In the genomic region with DNA sequence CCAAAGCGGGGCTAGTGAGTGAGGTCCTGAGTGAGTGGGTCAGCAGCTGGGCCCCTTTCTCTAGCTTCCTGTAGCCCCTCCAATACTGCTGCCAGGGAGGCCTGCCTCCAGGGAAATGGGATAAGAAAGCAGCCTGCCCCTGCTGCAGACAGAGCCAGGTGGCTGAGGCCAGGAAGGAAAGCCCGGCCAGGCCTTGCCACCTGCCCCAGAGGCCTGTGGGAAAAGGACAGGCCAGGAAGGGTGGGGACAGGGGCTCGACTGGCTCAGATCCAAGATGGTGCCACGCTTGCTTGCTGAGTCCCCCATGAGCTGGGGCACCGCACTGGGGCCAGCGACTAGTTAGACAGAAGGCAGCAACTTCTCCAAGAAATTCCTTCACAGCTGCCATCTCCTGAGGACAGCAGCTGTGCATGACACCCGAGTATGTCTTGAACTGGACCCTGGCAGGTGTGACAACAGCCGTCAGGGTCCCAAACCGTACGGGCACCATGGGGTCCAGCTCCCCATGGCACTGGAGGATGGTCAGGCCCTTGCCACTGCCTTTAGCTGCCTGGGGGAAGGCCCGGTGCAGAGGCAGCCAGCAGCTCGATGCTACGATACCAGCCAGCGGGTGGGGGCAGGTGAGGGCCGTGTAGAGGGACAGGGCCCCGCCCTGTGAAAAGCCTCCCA, we compare ENCODE assay signal across 1 cellular context.
TF ChIP-seq lines count a peak whose summit lies in the region.

No MANE protein-coding gene starts in this region.

TF ChIP-seq in HepG2, 621 proteins besides CTCF, POLR2A, EP300 and RAD21:
- TF ChIP-seq RBFOX2 (IDR thresholded peaks at IDR 0.05; ENCODE audit: low read depth, low read length) (no peak), ZFX (CRISPR knock-in tag; IDR thresholded peaks at IDR 0.05; ENCODE audit: low read depth) (peak; percentile 66), XRCC5 (optimal IDR thresholded peaks at IDR 0.05; ENCODE audit: low read length) (no peak), ZNF841 (CRISPR knock-in tag; IDR thresholded peaks at IDR 0.05; ENCODE audit: borderline replicate concordance) (no peak), ZNF75D (CRISPR knock-in tag; IDR thresholded peaks at IDR 0.05; ENCODE audit: borderline replicate concordance) (no peak), TSC22D2 (CRISPR knock-in tag; IDR thresholded peaks at IDR 0.05; ENCODE audit: borderline replicate concordance) (no peak), ZFP90 (CRISPR knock-in tag; IDR thresholded peaks at IDR 0.05; ENCODE audit: borderline replicate concordance) (no peak), ZFAT (CRISPR knock-in tag; conservative IDR thresholded peaks at IDR 0.05) (no peak), ZFY (CRISPR knock-in tag; IDR thresholded peaks at IDR 0.05) (peak; percentile 52; the same call in 1 of the 2 replicates), XBP1 (CRISPR knock-in tag; IDR thresholded peaks at IDR 0.05) (no peak), TCF7 (IDR thresholded peaks at IDR 0.05; ENCODE audit: low read depth) (no peak), ZNF598 (CRISPR knock-in tag; IDR thresholded peaks at IDR 0.05; ENCODE audit: borderline replicate concordance) (0 out of 2 replicates have a peak, but pooled peaks have one; percentile 48), LCORL (IDR thresholded peaks at IDR 0.05) (no peak), LCORL (CRISPR knock-in tag; IDR thresholded peaks at IDR 0.05) (no peak), CAMTA2 (CRISPR knock-in tag; IDR thresholded peaks at IDR 0.05; ENCODE audit: borderline replicate concordance) (no peak), TMF1 (CRISPR knock-in tag; IDR thresholded peaks at IDR 0.05; ENCODE audit: low read depth) (no peak), ZNF749 (CRISPR knock-in tag; IDR thresholded peaks at IDR 0.05; ENCODE audit: borderline replicate concordance) (no peak), ZNF143 (CRISPR knock-in tag; IDR thresholded peaks at IDR 0.05) (peak; percentile 65; the same call in 1 of the 2 replicates), HNRNPL (IDR thresholded peaks at IDR 0.05; ENCODE audit: low read depth, low read length) (0 out of 2 replicates have a peak, but pooled peaks have one; percentile 12), ZKSCAN8 (CRISPR knock-in tag; IDR thresholded peaks at IDR 0.05; ENCODE audit: borderline replicate concordance) (no peak), ZNF790 (CRISPR knock-in tag; IDR thresholded peaks at IDR 0.05; ENCODE audit: borderline replicate concordance) (no peak), FOXA3 (CRISPR knock-in tag; IDR thresholded peaks at IDR 0.05) (no peak), ZNF570 (CRISPR knock-in tag; IDR thresholded peaks at IDR 0.05; ENCODE audit: borderline replicate concordance) (no peak), ZNF678 (CRISPR knock-in tag; IDR thresholded peaks at IDR 0.05) (no peak), CENPT (CRISPR knock-in tag; IDR thresholded peaks at IDR 0.05; ENCODE audit: low read depth) (no peak), SMARCE1 (IDR thresholded peaks at IDR 0.05; ENCODE audit: borderline replicate concordance) (no peak), ZZZ3 (CRISPR knock-in tag; IDR thresholded peaks at IDR 0.05; ENCODE audit: borderline replicate concordance) (no peak)
- TF ChIP-seq, protein P1, sequence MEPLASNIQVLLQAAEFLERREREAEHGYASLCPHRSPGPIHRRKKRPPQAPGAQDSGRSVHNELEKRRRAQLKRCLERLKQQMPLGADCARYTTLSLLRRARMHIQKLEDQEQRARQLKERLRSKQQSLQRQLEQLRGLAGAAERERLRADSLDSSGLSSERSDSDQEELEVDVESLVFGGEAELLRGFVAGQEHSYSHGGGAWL (CRISPR knock-in tag; IDR thresholded peaks at IDR 0.05), result no peak
- TF ChIP-seq, protein P2, sequence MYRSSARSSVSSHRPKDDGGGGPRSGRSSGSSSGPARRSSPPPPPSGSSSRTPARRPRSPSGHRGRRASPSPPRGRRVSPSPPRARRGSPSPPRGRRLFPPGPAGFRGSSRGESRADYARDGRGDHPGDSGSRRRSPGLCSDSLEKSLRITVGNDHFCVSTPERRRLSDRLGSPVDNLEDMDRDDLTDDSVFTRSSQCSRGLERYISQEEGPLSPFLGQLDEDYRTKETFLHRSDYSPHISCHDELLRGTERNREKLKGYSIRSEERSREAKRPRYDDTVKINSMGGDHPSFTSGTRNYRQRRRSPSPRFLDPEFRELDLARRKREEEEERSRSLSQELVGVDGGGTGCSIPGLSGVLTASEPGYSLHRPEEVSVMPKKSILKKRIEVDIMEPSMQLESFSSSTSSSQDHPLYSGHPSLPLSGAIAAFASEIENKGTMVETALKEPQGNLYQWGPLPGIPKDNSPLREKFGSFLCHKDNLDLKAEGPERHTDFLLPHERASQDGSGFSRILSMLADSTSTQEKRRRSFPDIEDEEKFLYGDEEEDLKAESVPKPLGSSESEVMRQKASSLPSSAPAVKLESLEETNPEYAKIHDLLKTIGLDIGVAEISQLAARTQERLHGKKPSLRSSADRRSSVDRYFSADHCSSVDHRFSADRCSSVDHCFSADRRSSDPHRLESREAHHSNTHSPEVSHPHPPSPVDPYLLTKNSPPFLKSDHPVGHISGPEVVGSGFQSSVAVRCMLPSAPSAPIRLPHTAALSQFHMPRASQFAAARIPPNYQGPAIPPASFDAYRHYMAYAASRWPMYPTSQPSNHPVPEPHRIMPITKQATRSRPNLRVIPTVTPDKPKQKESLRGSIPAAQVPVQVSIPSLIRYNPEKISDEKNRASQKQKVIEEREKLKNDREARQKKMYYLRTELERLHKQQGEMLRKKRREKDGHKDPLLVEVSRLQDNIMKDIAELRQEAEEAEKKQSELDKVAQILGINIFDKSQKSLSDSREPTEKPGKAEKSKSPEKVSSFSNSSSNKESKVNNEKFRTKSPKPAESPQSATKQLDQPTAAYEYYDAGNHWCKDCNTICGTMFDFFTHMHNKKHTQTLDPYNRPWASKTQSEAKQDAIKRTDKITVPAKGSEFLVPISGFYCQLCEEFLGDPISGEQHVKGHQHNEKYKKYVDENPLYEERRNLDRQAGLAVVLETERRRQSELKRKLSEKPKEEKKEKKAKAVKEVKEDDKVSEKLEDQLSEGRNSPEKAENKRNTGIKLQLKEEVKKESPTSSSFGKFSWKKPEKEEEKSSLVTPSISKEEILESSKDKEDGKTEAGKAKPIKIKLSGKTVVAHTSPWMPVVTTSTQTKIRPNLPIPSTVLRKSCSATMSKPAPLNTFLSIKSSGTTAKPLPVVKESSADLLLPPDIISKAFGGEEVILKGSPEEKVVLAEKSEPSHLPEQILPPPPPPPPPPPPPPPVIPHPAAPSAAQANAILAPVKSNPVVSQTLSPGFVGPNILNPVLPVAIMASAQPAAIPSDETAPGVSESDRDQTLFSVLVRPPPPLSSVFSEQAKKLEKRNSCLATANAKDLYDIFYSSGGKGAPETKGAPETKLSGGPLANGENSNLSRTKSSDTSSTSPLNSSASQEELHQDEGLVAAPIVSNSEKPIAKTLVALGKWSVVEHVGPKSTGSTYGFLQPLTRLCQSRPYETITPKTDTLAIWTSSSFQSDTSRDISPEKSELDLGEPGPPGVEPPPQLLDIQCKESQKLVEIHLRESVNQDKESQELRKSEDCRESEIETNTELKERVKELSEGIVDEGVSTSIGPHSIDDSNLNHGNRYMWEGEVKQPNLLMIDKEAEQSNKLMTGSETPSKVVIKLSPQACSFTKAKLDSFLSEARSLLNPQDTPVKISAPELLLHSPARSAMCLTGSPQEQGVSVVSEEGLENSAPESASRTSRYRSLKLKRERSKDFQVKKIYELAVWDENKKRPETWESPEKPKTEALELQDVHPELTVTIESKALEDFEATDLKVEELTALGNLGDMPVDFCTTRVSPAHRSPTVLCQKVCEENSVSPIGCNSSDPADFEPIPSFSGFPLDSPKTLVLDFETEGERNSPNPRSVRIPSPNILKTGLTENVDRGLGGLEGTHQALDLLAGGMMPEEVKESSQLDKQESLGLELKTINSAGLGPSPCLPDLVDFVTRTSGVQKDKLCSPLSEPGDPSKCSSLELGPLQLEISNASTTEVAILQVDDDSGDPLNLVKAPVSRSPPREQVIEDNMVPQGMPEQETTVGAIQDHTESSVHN (CRISPR knock-in tag; IDR thresholded peaks at IDR 0.05), result no peak
- TF ChIP-seq, protein P3, sequence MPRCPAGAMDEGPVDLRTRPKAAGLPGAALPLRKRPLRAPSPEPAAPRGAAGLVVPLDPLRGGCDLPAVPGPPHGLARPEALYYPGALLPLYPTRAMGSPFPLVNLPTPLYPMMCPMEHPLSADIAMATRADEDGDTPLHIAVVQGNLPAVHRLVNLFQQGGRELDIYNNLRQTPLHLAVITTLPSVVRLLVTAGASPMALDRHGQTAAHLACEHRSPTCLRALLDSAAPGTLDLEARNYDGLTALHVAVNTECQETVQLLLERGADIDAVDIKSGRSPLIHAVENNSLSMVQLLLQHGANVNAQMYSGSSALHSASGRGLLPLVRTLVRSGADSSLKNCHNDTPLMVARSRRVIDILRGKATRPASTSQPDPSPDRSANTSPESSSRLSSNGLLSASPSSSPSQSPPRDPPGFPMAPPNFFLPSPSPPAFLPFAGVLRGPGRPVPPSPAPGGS (CRISPR knock-in tag; IDR thresholded peaks at IDR 0.05), result 0 out of 2 replicates have a peak, but pooled peaks have one; percentile 57
- TF ChIP-seq, protein P4, sequence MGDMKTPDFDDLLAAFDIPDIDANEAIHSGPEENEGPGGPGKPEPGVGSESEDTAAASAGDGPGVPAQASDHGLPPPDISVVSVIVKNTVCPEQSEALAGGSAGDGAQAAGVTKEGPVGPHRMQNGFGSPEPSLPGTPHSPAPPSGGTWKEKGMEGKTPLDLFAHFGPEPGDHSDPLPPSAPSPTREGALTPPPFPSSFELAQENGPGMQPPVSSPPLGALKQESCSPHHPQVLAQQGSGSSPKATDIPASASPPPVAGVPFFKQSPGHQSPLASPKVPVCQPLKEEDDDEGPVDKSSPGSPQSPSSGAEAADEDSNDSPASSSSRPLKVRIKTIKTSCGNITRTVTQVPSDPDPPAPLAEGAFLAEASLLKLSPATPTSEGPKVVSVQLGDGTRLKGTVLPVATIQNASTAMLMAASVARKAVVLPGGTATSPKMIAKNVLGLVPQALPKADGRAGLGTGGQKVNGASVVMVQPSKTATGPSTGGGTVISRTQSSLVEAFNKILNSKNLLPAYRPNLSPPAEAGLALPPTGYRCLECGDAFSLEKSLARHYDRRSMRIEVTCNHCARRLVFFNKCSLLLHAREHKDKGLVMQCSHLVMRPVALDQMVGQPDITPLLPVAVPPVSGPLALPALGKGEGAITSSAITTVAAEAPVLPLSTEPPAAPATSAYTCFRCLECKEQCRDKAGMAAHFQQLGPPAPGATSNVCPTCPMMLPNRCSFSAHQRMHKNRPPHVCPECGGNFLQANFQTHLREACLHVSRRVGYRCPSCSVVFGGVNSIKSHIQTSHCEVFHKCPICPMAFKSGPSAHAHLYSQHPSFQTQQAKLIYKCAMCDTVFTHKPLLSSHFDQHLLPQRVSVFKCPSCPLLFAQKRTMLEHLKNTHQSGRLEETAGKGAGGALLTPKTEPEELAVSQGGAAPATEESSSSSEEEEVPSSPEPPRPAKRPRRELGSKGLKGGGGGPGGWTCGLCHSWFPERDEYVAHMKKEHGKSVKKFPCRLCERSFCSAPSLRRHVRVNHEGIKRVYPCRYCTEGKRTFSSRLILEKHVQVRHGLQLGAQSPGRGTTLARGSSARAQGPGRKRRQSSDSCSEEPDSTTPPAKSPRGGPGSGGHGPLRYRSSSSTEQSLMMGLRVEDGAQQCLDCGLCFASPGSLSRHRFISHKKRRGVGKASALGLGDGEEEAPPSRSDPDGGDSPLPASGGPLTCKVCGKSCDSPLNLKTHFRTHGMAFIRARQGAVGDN (CRISPR knock-in tag; IDR thresholded peaks at IDR 0.05), result peak; percentile 81
- TF ChIP-seq, protein P5, sequence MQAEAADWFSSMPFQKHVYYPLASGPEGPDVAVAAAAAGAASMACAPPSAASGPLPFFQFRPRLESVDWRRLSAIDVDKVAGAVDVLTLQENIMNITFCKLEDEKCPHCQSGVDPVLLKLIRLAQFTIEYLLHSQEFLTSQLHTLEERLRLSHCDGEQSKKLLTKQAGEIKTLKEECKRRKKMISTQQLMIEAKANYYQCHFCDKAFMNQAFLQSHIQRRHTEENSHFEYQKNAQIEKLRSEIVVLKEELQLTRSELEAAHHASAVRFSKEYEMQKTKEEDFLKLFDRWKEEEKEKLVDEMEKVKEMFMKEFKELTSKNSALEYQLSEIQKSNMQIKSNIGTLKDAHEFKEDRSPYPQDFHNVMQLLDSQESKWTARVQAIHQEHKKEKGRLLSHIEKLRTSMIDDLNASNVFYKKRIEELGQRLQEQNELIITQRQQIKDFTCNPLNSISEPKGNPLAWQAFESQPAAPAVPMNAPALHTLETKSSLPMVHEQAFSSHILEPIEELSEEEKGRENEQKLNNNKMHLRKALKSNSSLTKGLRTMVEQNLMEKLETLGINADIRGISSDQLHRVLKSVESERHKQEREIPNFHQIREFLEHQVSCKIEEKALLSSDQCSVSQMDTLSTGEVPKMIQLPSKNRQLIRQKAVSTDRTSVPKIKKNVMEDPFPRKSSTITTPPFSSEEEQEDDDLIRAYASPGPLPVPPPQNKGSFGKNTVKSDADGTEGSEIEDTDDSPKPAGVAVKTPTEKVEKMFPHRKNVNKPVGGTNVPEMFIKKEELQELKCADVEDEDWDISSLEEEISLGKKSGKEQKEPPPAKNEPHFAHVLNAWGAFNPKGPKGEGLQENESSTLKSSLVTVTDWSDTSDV (CRISPR knock-in tag; IDR thresholded peaks at IDR 0.05), result no peak
- TF ChIP-seq, protein P6, sequence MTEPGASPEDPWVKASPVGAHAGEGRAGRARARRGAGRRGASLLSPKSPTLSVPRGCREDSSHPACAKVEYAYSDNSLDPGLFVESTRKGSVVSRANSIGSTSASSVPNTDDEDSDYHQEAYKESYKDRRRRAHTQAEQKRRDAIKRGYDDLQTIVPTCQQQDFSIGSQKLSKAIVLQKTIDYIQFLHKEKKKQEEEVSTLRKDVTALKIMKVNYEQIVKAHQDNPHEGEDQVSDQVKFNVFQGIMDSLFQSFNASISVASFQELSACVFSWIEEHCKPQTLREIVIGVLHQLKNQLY (CRISPR knock-in tag; IDR thresholded peaks at IDR 0.05), result no peak
- TF ChIP-seq, protein P7, sequence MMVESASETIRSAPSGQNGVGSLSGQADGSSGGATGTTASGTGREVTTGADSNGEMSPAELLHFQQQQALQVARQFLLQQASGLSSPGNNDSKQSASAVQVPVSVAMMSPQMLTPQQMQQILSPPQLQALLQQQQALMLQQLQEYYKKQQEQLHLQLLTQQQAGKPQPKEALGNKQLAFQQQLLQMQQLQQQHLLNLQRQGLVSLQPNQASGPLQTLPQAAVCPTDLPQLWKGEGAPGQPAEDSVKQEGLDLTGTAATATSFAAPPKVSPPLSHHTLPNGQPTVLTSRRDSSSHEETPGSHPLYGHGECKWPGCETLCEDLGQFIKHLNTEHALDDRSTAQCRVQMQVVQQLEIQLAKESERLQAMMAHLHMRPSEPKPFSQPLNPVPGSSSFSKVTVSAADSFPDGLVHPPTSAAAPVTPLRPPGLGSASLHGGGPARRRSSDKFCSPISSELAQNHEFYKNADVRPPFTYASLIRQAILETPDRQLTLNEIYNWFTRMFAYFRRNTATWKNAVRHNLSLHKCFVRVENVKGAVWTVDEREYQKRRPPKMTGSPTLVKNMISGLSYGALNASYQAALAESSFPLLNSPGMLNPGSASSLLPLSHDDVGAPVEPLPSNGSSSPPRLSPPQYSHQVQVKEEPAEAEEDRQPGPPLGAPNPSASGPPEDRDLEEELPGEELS (CRISPR knock-in tag; IDR thresholded peaks at IDR 0.05), result no peak
- TF ChIP-seq, protein P8, sequence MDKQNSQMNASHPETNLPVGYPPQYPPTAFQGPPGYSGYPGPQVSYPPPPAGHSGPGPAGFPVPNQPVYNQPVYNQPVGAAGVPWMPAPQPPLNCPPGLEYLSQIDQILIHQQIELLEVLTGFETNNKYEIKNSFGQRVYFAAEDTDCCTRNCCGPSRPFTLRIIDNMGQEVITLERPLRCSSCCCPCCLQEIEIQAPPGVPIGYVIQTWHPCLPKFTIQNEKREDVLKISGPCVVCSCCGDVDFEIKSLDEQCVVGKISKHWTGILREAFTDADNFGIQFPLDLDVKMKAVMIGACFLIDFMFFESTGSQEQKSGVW (CRISPR knock-in tag; IDR thresholded peaks at IDR 0.05; ENCODE audit: borderline replicate concordance), result no peak
